In genomic region chr11:12331239-12331874, GRCh38 we compare ENCODE assay signal across 8 cellular contexts. TPM values are rescaled to one million over a fixed set of nuclear protein-coding genes. Genes with fewer than 3 reads are reported as not detected.
DNase-seq lines count a peak whose midpoint lies in the region; ATAC-seq lines count a peak whose summit lies in the region.

No MANE protein-coding gene starts in this region.

- H3K4me1 Mint-ChIP-seq in CD4-positive, alpha-beta memory T cell = peaks cover 0 to 5% (median 3%) of the 10 kb centered on the region in 4 donors
- peaks cover 3% of the 10 kb centered on the region for H3K4me1 Mint-ChIP-seq in activated CD8-positive, alpha-beta T cell treated with anti-CD3 and anti-CD28 coated beads, Interleukin-2, amount 10 ng/mL, durations not matched to agents 7 days and 5 days (ENCODE audit: low read depth)

- H4K8ac ChIP-seq in mesendoderm (ENCODE audit: low read depth, low read length) = no peak overlapping the region

- peaks cover 0 to 3% of the 10 kb centered on the region in 2 donors for H3K36me3 Mint-ChIP-seq in CD4-positive, alpha-beta memory T cell
- H3K36me3 Mint-ChIP-seq in activated CD8-positive, alpha-beta T cell treated with anti-CD3 and anti-CD28 coated beads, Interleukin-2, amount 10 ng/mL, durations not matched to agents 7 days and 5 days (ENCODE audit: low read depth) = no peaks in the 10 kb centered on the region

- no peaks in the 10 kb centered on the region for H3K79me1 ChIP-seq in mesendoderm (ENCODE audit: low read length)

- no peaks in the 10 kb centered on the region for H3K4me1 ChIP-seq in CD4-positive, alpha-beta memory T cell (ENCODE audit: insufficient read depth, low read length)
- H3K4me1 ChIP-seq in endocrine pancreas (ENCODE audit: control insufficient read depth, insufficient read depth, low read length) = no peaks in the 10 kb centered on the region
- H3K4me1 ChIP-seq in mesendoderm (ENCODE audit: control insufficient read depth, low read depth, low read length) = peaks cover 3% of the 10 kb centered on the region

- H2BK15ac ChIP-seq in mesendoderm (replicated peaks; ENCODE audit: low read depth) = no peak overlapping the region

- WGBS in mesendoderm (ENCODE audit: extremely low coverage, insufficient coverage, low lambda C conversion rate) = no CpG with 5 or more reads among the region's 7 CpGs

- no peaks in the 10 kb centered on the region for H3K9me3 ChIP-seq in CD4-positive, alpha-beta memory T cell (ENCODE audit: control insufficient read depth in 1 of 2, low read length in 2 of 2)
- H3K9me3 ChIP-seq in endocrine pancreas (ENCODE audit: control insufficient read depth, low read length) = no peaks in the 10 kb centered on the region

- no peak overlapping the region for H2BK120ac ChIP-seq in mesendoderm (ENCODE audit: low read depth, low read length)

- no peak overlapping the region for H3K18ac ChIP-seq in mesendoderm (ENCODE audit: low read length)

- H3K4me3 Mint-ChIP-seq in CD4-positive, alpha-beta memory T cell = no peak overlapping the region
- H3K4me3 Mint-ChIP-seq in activated CD8-positive, alpha-beta T cell treated with anti-CD3 and anti-CD28 coated beads, Interleukin-2, amount 10 ng/mL, durations not matched to agents 7 days and 5 days = no peak overlapping the region

- no peak overlapping the region for H3K56ac ChIP-seq in mesendoderm (ENCODE audit: low read length)

- no peaks in the 10 kb centered on the region for H3K27me3 Mint-ChIP-seq in CD4-positive, alpha-beta memory T cell
- peaks cover 2% of the 10 kb centered on the region for H3K27me3 Mint-ChIP-seq in activated CD8-positive, alpha-beta T cell treated with anti-CD3 and anti-CD28 coated beads, Interleukin-2, amount 10 ng/mL, durations not matched to agents 7 days and 5 days (ENCODE audit: low read depth)

- H3K27ac Mint-ChIP-seq in CD4-positive, alpha-beta memory T cell = peak overlapping the region in 1 of 7 donors; percentile 25
- H3K27ac Mint-ChIP-seq in activated CD8-positive, alpha-beta T cell treated with anti-CD3 and anti-CD28 coated beads, Interleukin-2, amount 10 ng/mL, durations not matched to agents 7 days and 5 days = no peak overlapping the region

- no peak overlapping the region for H3K23ac ChIP-seq in mesendoderm (ENCODE audit: low read length)

- intact Hi-C loops in CD4-positive, alpha-beta memory T cell (cut with micrococcal nuclease) = loop anchor here (1.0 to 5.0 kb wide), 10 partner anchors 35 to 906 kb away; no protein-coding TSS in a partner anchor

- no peaks in the 10 kb centered on the region for H3K79me2 ChIP-seq in mesendoderm (ENCODE audit: control insufficient read depth, insufficient read depth, low read length)

- no peak overlapping the region for H3K4me2 ChIP-seq in mesendoderm (ENCODE audit: low read length)

- H3K36me3 ChIP-seq in CD4-positive, alpha-beta memory T cell (ENCODE audit: insufficient read depth, low read length) = no peaks in the 10 kb centered on the region
- H3K36me3 ChIP-seq in endocrine pancreas (ENCODE audit: control insufficient read depth, insufficient read depth, low read length) (no peaks in the 10 kb centered on the region), mesendoderm (ENCODE audit: control insufficient read depth, insufficient read depth, low read length) (no peaks in the 10 kb centered on the region)

- H3K27me3 ChIP-seq in CD4-positive, alpha-beta memory T cell (ENCODE audit: insufficient read depth, low read length) = no peaks in the 10 kb centered on the region
- H3K27me3 ChIP-seq in endocrine pancreas (ENCODE audit: control insufficient read depth, insufficient read depth, low read length) = no peaks in the 10 kb centered on the region
- no peaks in the 10 kb centered on the region for H3K27me3 ChIP-seq in mesendoderm (ENCODE audit: insufficient read depth, low read length, poor library complexity)

- no peak overlapping the region for H3K4me3 ChIP-seq in CD4-positive, alpha-beta memory T cell (ENCODE audit: low read length in 2 of 2)
- peak overlapping the region; percentile 47 for H3K4me3 ChIP-seq in endocrine pancreas (ENCODE audit: control insufficient read depth, insufficient read depth, low read length)
- no peak overlapping the region for H3K4me3 ChIP-seq in mesendoderm (ENCODE audit: low read length)

- no peak overlapping the region for H2AK5ac ChIP-seq in mesendoderm (ENCODE audit: low read length)

- POLR2A ChIA-PET in CD4-positive, alpha-beta memory T cell (lab: Charles Lee; ENCODE audit: partially characterized antibody) = interaction anchor here (0.7 to 3.5 kb wide), 6 partner anchors 26 to 557 kb away, joined by 3 to 14 read pairs (median 7); partner anchors contain the start of gene PARVA
- POLR2A ChIA-PET in activated CD8-positive, alpha-beta T cell treated with anti-CD3 and anti-CD28 coated beads, Interleukin-2, amount 10 ng/mL, durations not matched to agents 7 days and 5 days (lab: Charles Lee) = interaction anchor here (0.6 kb wide), 1 partner anchor 155 kb away, joined by 3 read pairs; no protein-coding TSS in a partner anchor

- no peak overlapping the region for H4K5ac ChIP-seq in mesendoderm (ENCODE audit: low read length)

- H3K9me3 Mint-ChIP-seq in CD4-positive, alpha-beta memory T cell = no peaks in the 10 kb centered on the region
- H3K9me3 Mint-ChIP-seq in activated CD8-positive, alpha-beta T cell treated with anti-CD3 and anti-CD28 coated beads, Interleukin-2, amount 10 ng/mL, durations not matched to agents 7 days and 5 days (ENCODE audit: insufficient read depth) = no peaks in the 10 kb centered on the region

- H3K4ac ChIP-seq in mesendoderm (ENCODE audit: low read depth, low read length) = no peak overlapping the region

- DNase-seq in CD4-positive, alpha-beta memory T cell = peak; percentile 68 to 71 (median 68)
- DNase-seq in HPDE6-E6E7 (ENCODE audit: extremely low spot score) = peak; percentile 46
- DNase-seq in NCI-H82 (lab: John Stamatoyannopoulos, UW) = peak; percentile 94
- peak; percentile 79 for DNase-seq in activated CD8-positive, alpha-beta T cell treated with anti-CD3 and anti-CD28 coated beads, Interleukin-2, amount 10 ng/mL, durations not matched to agents 7 days and 5 days
- DNase-seq in mesendoderm = peak; percentile 91
- DNase-seq in stimulated activated CD8-positive, alpha-beta memory T cell treated with anti-CD3 and anti-CD28 coated beads, Interleukin-15, amount 100 ng/mL, for 48 hours (ENCODE audit: low read depth in 2 of 2) = peak; percentile 29 to 48

- ATAC-seq in activated CD8-positive, alpha-beta T cell treated with anti-CD3 and anti-CD28 coated beads, Interleukin-2, amount 10 ng/mL, durations not matched to agents 7 days and 5 days = peak; percentile 61
- no peak for ATAC-seq in HG02610 (IDR thresholded peaks at IDR 0.05; ENCODE audit: unreplicated experiment)

- CTCF ChIA-PET in CD4-positive, alpha-beta memory T cell (lab: Charles Lee; ENCODE audit: partially characterized antibody) = interaction anchor here (0.6 to 6.6 kb wide), 51 partner anchors 10 to 907 kb away, joined by 3 to 239 read pairs (median 5); partner anchors contain the start of gene PARVA
- CTCF ChIA-PET in activated CD8-positive, alpha-beta T cell treated with anti-CD3 and anti-CD28 coated beads, Interleukin-2, amount 10 ng/mL, durations not matched to agents 7 days and 5 days (lab: Charles Lee) = interaction anchor here (0.6 to 5.9 kb wide), 63 partner anchors 9 to 725 kb away, joined by 3 to 85 read pairs (median 4); partner anchors contain the start of gene PARVA

- H2BK5ac ChIP-seq in mesendoderm (ENCODE audit: low read length) = no peak overlapping the region

- no peak overlapping the region for H3K9ac ChIP-seq in endocrine pancreas (ENCODE audit: control insufficient read depth, insufficient read depth, low read length)
- no peak overlapping the region for H3K9ac ChIP-seq in mesendoderm (ENCODE audit: low read length)

- no peak overlapping the region for H3K27ac ChIP-seq in CD4-positive, alpha-beta memory T cell (ENCODE audit: low read depth, low read length)
- no peak overlapping the region for H3K27ac ChIP-seq in mesendoderm (ENCODE audit: low read depth, low read length)

RNA-seq across cellular contexts. Expression of gene PARVA, which starts 46.0 kb away (rescaled TPM):
- total RNA-seq in CD4-positive, alpha-beta memory T cell = 1 to 10 TPM; 1.3 to 2.4 TPM
- polyA plus RNA-seq in CD4-positive, alpha-beta memory T cell = 1 to 10 TPM in 1 of 2 donors, under 1 TPM in 1; 0.75 to 1.5 TPM
- not detected for total RNA-seq in activated CD8-positive, alpha-beta T cell treated with anti-CD3 and anti-CD28 coated beads, Interleukin-2, amount 10 ng/mL, durations not matched to agents 7 days and 5 days
- 14.9 TPM for polyA plus RNA-seq in mesendoderm (2013, experiment 1 of 2)
- polyA plus RNA-seq in mesendoderm (2013, experiment 2 of 2) = 15.8 TPM

Comparison
In these comparisons a context has a peak if more than half of its experiments do, and no peak if none do; other contexts are left out.
1. DNase-seq: peak in every context shown above with its lines; median percentile 94 in NCI-H82; 91 in mesendoderm; 79 in activated CD8-positive, alpha-beta T cell treated with anti-CD3 and anti-CD28 coated beads, Interleukin-2, amount 10 ng/mL, durations not matched to agents 7 days and 5 days; 68 in CD4-positive, alpha-beta memory T cell; 46 in HPDE6-E6E7; 38 in stimulated activated CD8-positive, alpha-beta memory T cell treated with anti-CD3 and anti-CD28 coated beads, Interleukin-15, amount 100 ng/mL, for 48 hours.